17 cellular contexts compared by ENCODE assay signal in the genomic region with DNA sequence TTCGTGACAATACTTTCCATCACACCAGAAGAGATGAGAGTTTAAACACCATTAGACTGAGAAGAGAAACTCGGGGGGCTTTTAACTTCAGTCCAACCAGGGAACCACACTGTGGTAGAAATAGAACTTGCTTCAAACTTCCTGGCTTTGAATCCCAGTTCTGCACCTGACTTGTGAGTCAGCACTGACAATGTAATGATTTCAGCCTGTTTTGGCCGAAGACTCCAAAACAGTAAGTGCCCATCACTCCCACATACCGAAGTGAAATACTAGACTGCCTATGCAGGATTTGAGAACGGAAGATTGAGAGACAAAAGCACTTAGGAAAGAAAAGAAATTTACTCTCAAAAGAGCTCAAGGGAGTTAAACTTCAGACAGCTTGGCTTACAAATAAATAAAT. TPM values are rescaled to one million over a fixed set of nuclear protein-coding genes. Genes with fewer than 3 reads are reported as not detected.
DNase-seq lines count a peak whose midpoint lies in the region; ATAC-seq and TF ChIP-seq lines count a peak whose summit lies in the region.
"Had no signal": no experiment of that assay in that cellular context is flagged by ENCODE, and none has a peak within 500 bp of the region (broad histone marks: within the 10 kb centered on the region; RNA-seq: fewer than 3 reads in every experiment).

No MANE protein-coding gene starts in this region.

- H3K36me3 Mint-ChIP-seq in activated CD4-positive, alpha-beta T cell treated with anti-CD3 and anti-CD28 coated beads, Interleukin-2, amount 10 ng/mL, durations not matched to agents 7 days and 5 days (ENCODE audit: low read depth) = no peaks in the 10 kb centered on the region
- H3K36me3 Mint-ChIP-seq: stimulated activated naive B cell treated with anti-CD40 and anti-IgM and Interleukin-4, amounts not matched to agents 10 μg/mL and 1 μg/mL and 100 μg/mL, for 72 hours had no signal

- TF ChIP-seq CTCF in RWPE2 (IDR thresholded peaks at IDR 0.05; ENCODE audit: poor library complexity, severe bottlenecking) (no peak), epithelial cell of proximal tubule (conservative IDR thresholded peaks at IDR 0.05; ENCODE audit: low read depth, low read length) (no peak), osteoblast (IDR thresholded peaks at IDR 0.05; ENCODE audit: extremely low read depth, low read depth, low read length) (no peak)

- H3K27me3 ChIP-seq in RWPE2 (ENCODE audit: insufficient read depth, poor library complexity, severe bottlenecking) (no peaks in the 10 kb centered on the region), osteoblast (ENCODE audit: insufficient read depth, low read length) (peaks cover 8% of the 10 kb centered on the region)
- H3K27me3 ChIP-seq: BLaER1 had no signal

- H2AFZ ChIP-seq in osteoblast (ENCODE audit: low read length) = no peak overlapping the region

- H3K4me3 ChIP-seq in RWPE2 (ENCODE audit: severe bottlenecking) (no peak overlapping the region), epithelial cell of proximal tubule (ENCODE audit: low read depth, low read length) (no peak overlapping the region), osteoblast (ENCODE audit: insufficient read depth, low read length) (no peak overlapping the region)
- H3K4me3 ChIP-seq: BLaER1 had no signal

- H3K9me3 ChIP-seq in RWPE2 (ENCODE audit: severe bottlenecking) = no peaks in the 10 kb centered on the region
- no peaks in the 10 kb centered on the region for H3K9me3 ChIP-seq in osteoblast (ENCODE audit: low read depth, low read length)

- peaks cover 2% of the 10 kb centered on the region for H3K27me3 Mint-ChIP-seq in activated CD4-positive, alpha-beta T cell treated with anti-CD3 and anti-CD28 coated beads, Interleukin-2, amount 10 ng/mL, durations not matched to agents 7 days and 5 days
- H3K27me3 Mint-ChIP-seq: dendritic cell treated with granulocyte-macrophage colony-stimulating factor and Interleukin-4, amounts not matched to agents 40 ng/mL and 50 ng/mL, for 4 days; progenitor cell of endocrine pancreas had no signal

- H3K4me1 ChIP-seq in RWPE2 (ENCODE audit: insufficient read depth, poor library complexity, severe bottlenecking) (peaks cover 27% of the 10 kb centered on the region), osteoblast (ENCODE audit: insufficient read depth, low read length) (peaks cover 17% of the 10 kb centered on the region)
- H3K4me1 ChIP-seq: BLaER1 had no signal

- peaks cover 5% of the 10 kb centered on the region for H3K4me1 Mint-ChIP-seq in activated CD4-positive, alpha-beta T cell treated with anti-CD3 and anti-CD28 coated beads, Interleukin-2, amount 10 ng/mL, durations not matched to agents 7 days and 5 days
- H3K4me1 Mint-ChIP-seq: stimulated activated naive B cell treated with anti-CD40 and anti-IgM and Interleukin-4, amounts not matched to agents 10 μg/mL and 1 μg/mL and 100 μg/mL, for 72 hours had no signal

- H3K79me2 ChIP-seq in osteoblast (ENCODE audit: insufficient read depth, low read length) = no peaks in the 10 kb centered on the region

- H3K4me2 ChIP-seq in osteoblast (ENCODE audit: insufficient read depth, low read length) = peak overlapping the region; percentile 1
- H3K4me2 ChIP-seq: BLaER1 had no signal

- CTCF ChIA-PET in activated CD4-positive, alpha-beta T cell treated with anti-CD3 and anti-CD28 coated beads, Interleukin-2, amount 10 ng/mL, durations not matched to agents 7 days and 5 days (lab: Charles Lee) = interaction anchor here (0.9 kb wide), 1 partner anchor 175 kb away, joined by 7 read pairs; no protein-coding TSS in a partner anchor

- H3K36me3 ChIP-seq in RWPE2 (ENCODE audit: low read depth) (no peaks in the 10 kb centered on the region), osteoblast (ENCODE audit: insufficient read depth, low read length) (no peaks in the 10 kb centered on the region)
- H3K36me3 ChIP-seq: BLaER1 had no signal

- ATAC-seq in RWPE2 (ENCODE audit: low read depth) = peak; percentile 90
- no peak for ATAC-seq in HG03095 (IDR thresholded peaks at IDR 0.05; ENCODE audit: unreplicated experiment)
- ATAC-seq: Panc1; stimulated activated naive B cell treated with anti-CD40 and anti-IgM and Interleukin-4, amounts not matched to agents 10 μg/mL and 1 μg/mL and 100 μg/mL, for 72 hours had no signal

- H4K20me1 ChIP-seq in osteoblast (ENCODE audit: insufficient read depth, low read length) = no peaks in the 10 kb centered on the region
- H4K20me1 ChIP-seq: BLaER1 had no signal

- H3K27ac Mint-ChIP-seq in activated CD4-positive, alpha-beta T cell treated with anti-CD3 and anti-CD28 coated beads, Interleukin-2, amount 10 ng/mL, durations not matched to agents 7 days and 5 days = no peak overlapping the region
- H3K27ac Mint-ChIP-seq: dendritic cell treated with granulocyte-macrophage colony-stimulating factor and Interleukin-4, amounts not matched to agents 40 ng/mL and 50 ng/mL, for 4 days; progenitor cell of endocrine pancreas; stimulated activated naive B cell treated with anti-CD40 and anti-IgM and Interleukin-4, amounts not matched to agents 10 μg/mL and 1 μg/mL and 100 μg/mL, for 72 hours had no signal

- no peaks in the 10 kb centered on the region for H3K9me3 Mint-ChIP-seq in activated CD4-positive, alpha-beta T cell treated with anti-CD3 and anti-CD28 coated beads, Interleukin-2, amount 10 ng/mL, durations not matched to agents 7 days and 5 days
- H3K9me3 Mint-ChIP-seq: dendritic cell treated with granulocyte-macrophage colony-stimulating factor and Interleukin-4, amounts not matched to agents 40 ng/mL and 50 ng/mL, for 4 days had no signal

- H3K27ac ChIP-seq in RWPE2 (ENCODE audit: poor library complexity, severe bottlenecking) = peak overlapping the region; percentile 6
- H3K27ac ChIP-seq in osteoblast (ENCODE audit: low read depth, low read length) = peak overlapping the region; percentile 37
- H3K27ac ChIP-seq: BLaER1 had no signal

- POLR2A ChIA-PET in activated CD4-positive, alpha-beta T cell treated with anti-CD3 and anti-CD28 coated beads, Interleukin-2, amount 10 ng/mL, durations not matched to agents 7 days and 5 days (lab: Charles Lee) = no interaction called here

- no peak overlapping the region for H3K4me3 Mint-ChIP-seq in activated CD4-positive, alpha-beta T cell treated with anti-CD3 and anti-CD28 coated beads, Interleukin-2, amount 10 ng/mL, durations not matched to agents 7 days and 5 days
- H3K4me3 Mint-ChIP-seq: dendritic cell treated with granulocyte-macrophage colony-stimulating factor and Interleukin-4, amounts not matched to agents 40 ng/mL and 50 ng/mL, for 4 days; stimulated activated naive B cell treated with anti-CD40 and anti-IgM and Interleukin-4, amounts not matched to agents 10 μg/mL and 1 μg/mL and 100 μg/mL, for 72 hours had no signal

- DNase-seq in ELR (ENCODE audit: low read depth) = peak; percentile 37
- DNase-seq in RWPE2 (ENCODE audit: low spot score) = no peak
- peak; percentile 86 for DNase-seq in epithelial cell of proximal tubule (ENCODE audit: low read depth)
- peak; percentile 58 for DNase-seq in osteoblast (ENCODE audit: insufficient read length, low spot score, missing footprints)
- DNase-seq in activated CD4-positive, alpha-beta T cell treated with anti-CD3 and anti-CD28 coated beads, Interleukin-2, amount 10 ng/mL, durations not matched to agents 7 days and 5 days = no peak
- DNase-seq in activated CD8-positive, alpha-beta memory T cell treated with anti-CD3 and anti-CD28 coated beads, Interleukin-2, amount 50 U/mL, for 48 hours = no peak
- DNase-seq in foreskin melanocyte = no peak
- DNase-seq: activated CD8-positive, alpha-beta memory T cell treated with anti-CD3 and anti-CD28 coated beads for 24 hours; activated naive CD4-positive, alpha-beta T cell treated with Interleukin-2 at 50 U/mL for 16 hours; midbrain; stimulated activated CD4-positive, alpha-beta T cell treated with anti-CD3 and anti-CD28 coated beads, Interleukin-2, amount 100 ng/mL, for 48 hours; stimulated activated naive B cell treated with anti-CD40 and anti-IgM and Interleukin-4, amounts not matched to agents 10 μg/mL and 1 μg/mL and 100 μg/mL, for 72 hours had no signal

RNA-seq across cellular contexts. Expression of gene C2CD4B, which starts 27.0 kb away (rescaled TPM):
- 0.07 and 0.12 TPM in 2 replicates for total RNA-seq in epithelial cell of proximal tubule
- not detected in 2 replicates for total RNA-seq in osteoblast
- total RNA-seq in activated CD4-positive, alpha-beta T cell treated with anti-CD3 and anti-CD28 coated beads, Interleukin-2, amount 10 ng/mL, durations not matched to agents 7 days and 5 days = not detected

Comparison
In these comparisons a context has a peak if more than half of its experiments do, and no peak if none do; other contexts are left out.
1. DNase-seq: peak in ELR (single experiment), epithelial cell of proximal tubule (single experiment) and osteoblast (single experiment); none in RWPE2 (single experiment), activated CD4-positive, alpha-beta T cell treated with anti-CD3 and anti-CD28 coated beads, Interleukin-2, amount 10 ng/mL, durations not matched to agents 7 days and 5 days (single experiment), activated CD8-positive, alpha-beta memory T cell treated with anti-CD3 and anti-CD28 coated beads, Interleukin-2, amount 50 U/mL, for 48 hours (single experiment) and foreskin melanocyte (single experiment).